In the genomic region with DNA sequence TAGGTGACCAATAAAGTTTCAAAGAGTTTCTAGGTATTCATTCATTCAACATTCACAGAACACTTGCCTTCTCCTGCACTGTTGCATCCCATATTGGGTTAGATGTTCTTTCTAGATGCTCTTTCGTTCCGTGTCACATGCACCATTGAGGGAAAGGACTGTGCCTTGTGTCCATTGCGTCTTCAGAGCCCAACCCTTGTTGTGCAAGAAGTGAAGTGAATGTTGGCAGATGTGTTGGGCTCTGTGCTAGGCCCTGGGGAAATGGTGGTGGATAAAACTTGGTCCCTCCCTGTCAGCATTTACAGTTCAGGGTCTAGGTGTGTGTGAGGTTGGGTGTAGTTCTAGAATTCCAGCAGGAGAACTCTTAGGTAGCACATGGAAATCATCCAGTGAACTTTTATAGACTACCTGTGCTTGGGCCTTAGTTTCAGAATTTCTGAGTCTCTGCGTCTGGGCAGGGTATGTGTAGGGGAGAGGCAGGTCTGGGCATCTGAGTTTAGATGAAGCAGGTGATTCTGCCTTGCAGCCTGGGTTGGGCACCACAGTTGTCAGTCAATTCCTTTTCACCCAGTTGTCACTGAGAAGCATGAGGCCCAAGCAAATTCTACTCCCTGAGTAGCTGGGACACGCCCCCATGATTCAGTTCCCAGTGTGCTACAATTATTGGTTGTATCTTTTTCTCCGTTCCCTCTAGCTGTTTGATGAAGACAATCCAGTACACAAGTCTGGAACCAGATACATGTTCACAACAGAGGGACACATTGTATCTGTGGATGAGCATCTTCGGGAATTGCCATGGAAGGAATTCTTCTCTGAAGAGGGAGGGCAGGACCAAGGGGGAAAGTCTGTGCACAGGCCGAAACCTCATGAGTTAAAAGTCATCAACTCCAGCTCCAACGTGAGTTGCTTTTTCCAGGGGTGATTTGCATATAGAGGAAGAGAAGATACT, we compare ENCODE assay signal across 16 cellular contexts. TPM values are rescaled to one million over a fixed set of nuclear protein-coding genes. Genes with fewer than 3 reads are reported as not detected.
A peak's percentile ranks its signal among the peaks of the same experiment; 100 is the strongest.
DNase-seq lines count a peak whose midpoint lies in the region; ATAC-seq and TF ChIP-seq lines count a peak whose summit lies in the region.
"Had no signal": no experiment of that assay in that cellular context is flagged by ENCODE, and none has a peak within 500 bp of the region (broad histone marks: within the 10 kb centered on the region; RNA-seq: fewer than 3 reads in every experiment).

No MANE protein-coding gene starts in this region.

- peak overlapping the region; percentile 85 for H3K27ac Mint-ChIP-seq in activated T-cell treated with anti-CD3 and anti-CD28 coated beads, Interleukin-2, amount 50 U/mL, for 24 hours
- peak overlapping the region; percentile 61 for H3K27ac Mint-ChIP-seq in stimulated activated memory B cell treated with anti-CD40 and anti-IgM and Interleukin-4, amounts not matched to agents 10 μg/mL and 1 μg/mL and 100 μg/mL, for 72 hours
- H3K27ac Mint-ChIP-seq: mesothelial cell of epicardium had no signal

- no peak overlapping the region for H3K4me3 Mint-ChIP-seq in activated T-cell treated with anti-CD3 and anti-CD28 coated beads, Interleukin-2, amount 50 U/mL, for 24 hours
- no peak overlapping the region for H3K4me3 Mint-ChIP-seq in stimulated activated memory B cell treated with anti-CD40 and anti-IgM and Interleukin-4, amounts not matched to agents 10 μg/mL and 1 μg/mL and 100 μg/mL, for 72 hours
- H3K4me3 Mint-ChIP-seq: mesothelial cell of epicardium had no signal

- DNase-seq in activated T-cell treated with anti-CD3 and anti-CD28 coated beads, Interleukin-2, amount 50 U/mL, for 24 hours: no peak
- no peak for DNase-seq in activated T-cell treated with anti-CD3 and anti-CD28 coated beads, Interleukin-2, amount 50 U/mL, for 48 hours
- DNase-seq in NCI-H526 treated with DMSO at 0.1 percent for 48 hours (lab: John Stamatoyannopoulos, UW) (peak; percentile 46), epidermal melanocyte (ENCODE audit: insufficient read length, low spot score) (peak; percentile 30), GM13977 (ENCODE audit: low spot score) (no peak), cardiac septum (ENCODE audit: low spot score) (no peak), cerebellar cortex (ENCODE audit: low spot score) (no peak)
- DNase-seq: activated T-cell treated with anti-CD3 and anti-CD28 coated beads for 4 hours, foreskin fibroblast, islet precursor cell, NCI-H1105, NCI-H2171 treated with DMSO at 0.1 percent for 48 hours, SJCRH30 had no signal

- H3K36me3 Mint-ChIP-seq in activated T-cell treated with anti-CD3 and anti-CD28 coated beads, Interleukin-2, amount 50 U/mL, for 24 hours (ENCODE audit: low read depth): peaks cover 95% of the 10 kb centered on the region
- H3K36me3 Mint-ChIP-seq in stimulated activated memory B cell treated with anti-CD40 and anti-IgM and Interleukin-4, amounts not matched to agents 10 μg/mL and 1 μg/mL and 100 μg/mL, for 72 hours: peaks cover 88% of the 10 kb centered on the region

- H3K4me1 Mint-ChIP-seq in activated T-cell treated with anti-CD3 and anti-CD28 coated beads, Interleukin-2, amount 50 U/mL, for 24 hours (ENCODE audit: low read depth): peaks cover 17% of the 10 kb centered on the region
- H3K4me1 Mint-ChIP-seq in stimulated activated memory B cell treated with anti-CD40 and anti-IgM and Interleukin-4, amounts not matched to agents 10 μg/mL and 1 μg/mL and 100 μg/mL, for 72 hours: peaks cover 28% of the 10 kb centered on the region
- H3K4me1 Mint-ChIP-seq: mesothelial cell of epicardium had no signal

- intact Hi-C loops in cardiac septum (cut with DNase I): no loop called here

- no peak for TF ChIP-seq CTCF in GM13977 (IDR thresholded peaks at IDR 0.05; ENCODE audit: extremely low read depth, insufficient read depth, missing control alignments)

- no peaks in the 10 kb centered on the region for H3K9me3 Mint-ChIP-seq in activated T-cell treated with anti-CD3 and anti-CD28 coated beads, Interleukin-2, amount 50 U/mL, for 24 hours
- no peaks in the 10 kb centered on the region for H3K9me3 Mint-ChIP-seq in stimulated activated memory B cell treated with anti-CD40 and anti-IgM and Interleukin-4, amounts not matched to agents 10 μg/mL and 1 μg/mL and 100 μg/mL, for 72 hours
- H3K9me3 Mint-ChIP-seq: mesothelial cell of epicardium had no signal

- in situ Hi-C loops in GM13977 (cut with MboI; ENCODE audit: low pct_unique_long_range_greater_than_20kb, low sequenced_read_pairs, unreplicated experiment): no loop called here

- H3K27me3 Mint-ChIP-seq in activated T-cell treated with anti-CD3 and anti-CD28 coated beads, Interleukin-2, amount 50 U/mL, for 24 hours: no peaks in the 10 kb centered on the region
- H3K27me3 Mint-ChIP-seq in stimulated activated memory B cell treated with anti-CD40 and anti-IgM and Interleukin-4, amounts not matched to agents 10 μg/mL and 1 μg/mL and 100 μg/mL, for 72 hours: no peaks in the 10 kb centered on the region

- no peak for ATAC-seq in stimulated activated memory B cell treated with anti-CD40 and anti-IgM and Interleukin-4, amounts not matched to agents 10 μg/mL and 1 μg/mL and 100 μg/mL, for 72 hours
- ATAC-seq: HCT116 had no signal

RNA-seq across cellular contexts. Expression of a gene that starts 25.4 kb away (rescaled TPM):
- total RNA-seq in cardiac septum: 10.3 TPM

Comparison
In these comparisons a context has a peak if more than half of its experiments do, and no peak if none do; other contexts are left out.
1. DNase-seq: peak in NCI-H526 treated with DMSO at 0.1 percent for 48 hours (single experiment) and epidermal melanocyte (single experiment); none in activated T-cell treated with anti-CD3 and anti-CD28 coated beads, Interleukin-2, amount 50 U/mL, for 24 hours (single experiment), activated T-cell treated with anti-CD3 and anti-CD28 coated beads, Interleukin-2, amount 50 U/mL, for 48 hours (0 of 2), GM13977 (single experiment), cardiac septum (single experiment) and cerebellar cortex (single experiment).